In the genomic region with DNA sequence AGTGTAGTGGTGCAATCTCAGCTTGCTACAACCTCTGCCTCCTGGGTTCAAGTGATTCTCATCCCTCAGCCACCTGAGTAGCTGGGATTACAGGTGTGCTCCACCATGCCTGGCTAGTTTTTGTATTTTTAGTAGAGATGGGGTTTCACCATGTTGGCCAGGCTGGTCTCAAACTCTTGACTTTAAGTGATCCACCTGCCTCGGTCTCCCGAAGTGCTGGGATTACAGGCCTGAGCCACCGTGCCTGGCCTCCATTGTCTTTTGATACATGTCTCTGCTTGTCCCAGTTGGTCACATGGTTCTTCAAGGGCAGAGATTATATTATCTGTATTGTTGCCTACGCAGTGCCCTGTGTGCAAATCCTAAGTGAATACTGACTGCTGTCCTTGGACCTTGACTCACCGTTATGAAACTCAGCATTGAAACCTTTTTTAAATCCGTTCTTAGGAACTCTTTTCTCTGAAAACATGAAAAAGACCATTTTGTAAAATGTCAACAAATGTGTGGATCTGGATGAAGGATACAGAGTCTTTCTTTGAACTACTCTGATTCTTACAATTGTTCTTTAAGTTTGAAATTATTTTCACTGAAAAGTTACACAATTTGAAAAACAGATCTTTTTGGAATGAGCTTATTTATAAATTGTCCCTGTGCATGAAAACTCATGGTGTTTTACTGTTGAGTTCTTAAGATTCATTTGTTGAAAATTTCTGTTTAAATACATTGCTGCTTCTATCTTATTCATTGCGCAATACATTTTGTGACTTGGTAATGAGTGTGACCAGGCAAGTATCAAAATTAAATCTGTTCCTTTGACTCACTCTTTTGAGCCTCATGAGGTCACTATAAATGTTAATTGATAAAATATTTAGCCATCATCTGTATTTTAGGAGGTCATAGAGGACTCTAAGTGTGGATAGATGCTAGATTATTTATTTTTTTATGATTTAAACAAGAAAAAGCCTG, we compare ENCODE assay signal across 17 cellular contexts.
DNase-seq lines count a peak whose midpoint lies in the region; ATAC-seq and TF ChIP-seq lines count a peak whose summit lies in the region.
"Had no signal": no experiment of that assay in that cellular context is flagged by ENCODE, and none has a peak within 500 bp of the region (broad histone marks: within the 10 kb centered on the region; RNA-seq: fewer than 3 reads in every experiment).

No MANE protein-coding gene starts in this region.

- H3K4me3 Mint-ChIP-seq in activated naive CD4-positive, alpha-beta T cell treated with anti-CD3 and anti-CD28 coated beads, Interleukin-2, amount 50 U/mL, for 24 hours: no peak overlapping the region
- H3K4me3 Mint-ChIP-seq in activated naive CD4-positive, alpha-beta T cell treated with anti-CD3 and anti-CD28 coated beads for 36 hours: no peak overlapping the region
- H3K4me3 Mint-ChIP-seq in T-helper 17 cell: no peak overlapping the region
- H3K4me3 Mint-ChIP-seq: brain, type B pancreatic cell had no signal

- no peak for TF ChIP-seq CTCF in fibroblast of mammary gland (conservative IDR thresholded peaks at IDR 0.05; ENCODE audit: control insufficient read depth, insufficient read depth, low read depth, low read length)

- DNase-seq in activated naive CD4-positive, alpha-beta T cell treated with anti-CD3 and anti-CD28 coated beads for 36 hours: no peak
- DNase-seq in T-helper 17 cell (no peak), fibroblast of mammary gland (ENCODE audit: low read depth) (peak; percentile 80), DMS79 (lab: John Stamatoyannopoulos, UW) (no peak), DMS53 (lab: John Stamatoyannopoulos, UW) (no peak), DMS 273 (lab: John Stamatoyannopoulos, UW; ENCODE audit: unreplicated experiment) (no peak), KG1 (lab: John Stamatoyannopoulos, UW) (no peak)
- DNase-seq: left ventricle myocardium superior; NCI-H1930; NCI-H526 treated with DMSO at 0.1 percent for 48 hours; psoas muscle; stimulated activated naive CD8-positive, alpha-beta T cell treated with anti-CD3 and anti-CD28 coated beads, Interleukin-15, Interleukin-2, amounts not matched to agents 100 U/mL and 50 U/mL, for 24 hours; WERI-Rb-1 had no signal

- H3K27ac Mint-ChIP-seq in activated naive CD4-positive, alpha-beta T cell treated with anti-CD3 and anti-CD28 coated beads, Interleukin-2, amount 50 U/mL, for 24 hours: peak overlapping the region; percentile 11
- no peak overlapping the region for H3K27ac Mint-ChIP-seq in activated naive CD4-positive, alpha-beta T cell treated with anti-CD3 and anti-CD28 coated beads for 36 hours
- peak overlapping the region; percentile 24 for H3K27ac Mint-ChIP-seq in T-helper 17 cell
- H3K27ac Mint-ChIP-seq: brain, type B pancreatic cell had no signal

- CTCF ChIA-PET in activated naive CD4-positive, alpha-beta T cell treated with anti-CD3 and anti-CD28 coated beads for 36 hours (lab: Charles Lee): interaction anchor here (0.7 kb wide), 1 partner anchor 90 kb away, joined by 3 read pairs; no protein-coding TSS in a partner anchor

- H3K4me1 Mint-ChIP-seq in activated naive CD4-positive, alpha-beta T cell treated with anti-CD3 and anti-CD28 coated beads, Interleukin-2, amount 50 U/mL, for 24 hours: peaks cover 37% of the 10 kb centered on the region
- peaks cover 17% of the 10 kb centered on the region for H3K4me1 Mint-ChIP-seq in activated naive CD4-positive, alpha-beta T cell treated with anti-CD3 and anti-CD28 coated beads for 36 hours (ENCODE audit: low read depth)
- peaks cover 45% of the 10 kb centered on the region for H3K4me1 Mint-ChIP-seq in T-helper 17 cell

- no peak for ATAC-seq in T-helper 17 cell
- ATAC-seq: foreskin keratinocyte; left ventricle myocardium superior; psoas muscle; stimulated activated naive CD8-positive, alpha-beta T cell treated with anti-CD3 and anti-CD28 coated beads, Interleukin-15, Interleukin-2, amounts not matched to agents 100 U/mL and 50 U/mL, for 24 hours had no signal

- no peaks in the 10 kb centered on the region for H3K9me3 Mint-ChIP-seq in activated naive CD4-positive, alpha-beta T cell treated with anti-CD3 and anti-CD28 coated beads, Interleukin-2, amount 50 U/mL, for 24 hours
- no peaks in the 10 kb centered on the region for H3K9me3 Mint-ChIP-seq in activated naive CD4-positive, alpha-beta T cell treated with anti-CD3 and anti-CD28 coated beads for 36 hours
- H3K9me3 Mint-ChIP-seq: brain, type B pancreatic cell had no signal

- intact Hi-C loops in activated naive CD4-positive, alpha-beta T cell treated with anti-CD3 and anti-CD28 coated beads for 36 hours (cut with micrococcal nuclease): no loop called here

- no peaks in the 10 kb centered on the region for H3K27me3 Mint-ChIP-seq in activated naive CD4-positive, alpha-beta T cell treated with anti-CD3 and anti-CD28 coated beads, Interleukin-2, amount 50 U/mL, for 24 hours
- no peaks in the 10 kb centered on the region for H3K27me3 Mint-ChIP-seq in activated naive CD4-positive, alpha-beta T cell treated with anti-CD3 and anti-CD28 coated beads for 36 hours (ENCODE audit: low read depth)
- H3K27me3 Mint-ChIP-seq in T-helper 17 cell: no peaks in the 10 kb centered on the region
- H3K27me3 Mint-ChIP-seq: brain, type B pancreatic cell had no signal

- peaks cover 3% of the 10 kb centered on the region for H3K36me3 Mint-ChIP-seq in activated naive CD4-positive, alpha-beta T cell treated with anti-CD3 and anti-CD28 coated beads, Interleukin-2, amount 50 U/mL, for 24 hours
- peaks cover 4% of the 10 kb centered on the region for H3K36me3 Mint-ChIP-seq in activated naive CD4-positive, alpha-beta T cell treated with anti-CD3 and anti-CD28 coated beads for 36 hours (ENCODE audit: low read depth)
- H3K36me3 Mint-ChIP-seq in T-helper 17 cell (ENCODE audit: low read depth): peaks cover 5% of the 10 kb centered on the region

- no peaks in the 10 kb centered on the region for H3K9me3 ChIP-seq in T-helper 17 cell (ENCODE audit: control insufficient read depth, low read length, poor library complexity, severe bottlenecking)
- H3K9me3 ChIP-seq: psoas muscle had no signal

- no peak overlapping the region for H3K4me3 ChIP-seq in fibroblast of mammary gland (ENCODE audit: control insufficient read depth, low read depth, low read length)
- H3K4me3 ChIP-seq: psoas muscle had no signal
